Comparison of ENCODE assay signal across 14 cellular contexts in the genomic region with DNA sequence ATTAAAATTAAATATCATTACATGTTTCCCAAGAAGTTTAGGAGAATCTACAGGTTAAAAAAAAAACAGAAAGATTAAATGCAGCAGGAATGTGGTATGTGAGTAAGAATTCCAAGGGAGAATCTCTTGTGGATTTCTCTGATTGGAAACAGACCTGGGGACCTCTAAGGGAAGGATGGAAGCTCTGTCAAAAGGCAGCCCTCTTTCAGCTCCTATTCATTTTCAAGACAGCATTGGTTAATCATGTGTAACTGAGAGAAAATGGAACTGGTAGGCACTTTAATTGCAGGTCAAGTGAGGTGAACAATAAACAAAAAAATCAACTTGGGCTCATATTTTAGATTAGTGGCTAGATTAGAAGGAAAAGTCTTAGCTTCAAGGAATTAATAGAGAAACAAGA.
DNase-seq lines count a peak whose midpoint lies in the region; ATAC-seq lines count a peak whose summit lies in the region.
"Had no signal": no experiment of that assay in that cellular context is flagged by ENCODE, and none has a peak within 500 bp of the region (broad histone marks: within the 10 kb centered on the region; RNA-seq: fewer than 3 reads in every experiment).

No MANE protein-coding gene starts in this region.

- H3K9me3 Mint-ChIP-seq in activated T-cell treated with anti-CD3 and anti-CD28 coated beads, Interleukin-2, amount 50 U/mL, for 72 hours, result no peaks in the 10 kb centered on the region

- H3K36me3 Mint-ChIP-seq in activated T-cell treated with anti-CD3 and anti-CD28 coated beads, Interleukin-2, amount 50 U/mL, for 72 hours (ENCODE audit: insufficient read depth in 2 of 2), result peaks cover 0 to 2% of the 10 kb centered on the region in 2 donors

- H3K27ac Mint-ChIP-seq in activated T-cell treated with anti-CD3 and anti-CD28 coated beads, Interleukin-2, amount 50 U/mL, for 72 hours, result peak overlapping the region; percentile 79

- H3K4me1 Mint-ChIP-seq in activated T-cell treated with anti-CD3 and anti-CD28 coated beads, Interleukin-2, amount 50 U/mL, for 72 hours (ENCODE audit: low read depth), result peaks cover 8% of the 10 kb centered on the region

- H3K27me3 Mint-ChIP-seq in activated T-cell treated with anti-CD3 and anti-CD28 coated beads, Interleukin-2, amount 50 U/mL, for 72 hours (ENCODE audit: low read depth), result no peaks in the 10 kb centered on the region

- DNase-seq in activated T-cell treated with anti-CD3 and anti-CD28 coated beads, Interleukin-2, amount 50 U/mL, for 72 hours, result no peak
- no peak for DNase-seq in activated T-cell treated with anti-CD3 and anti-CD28 coated beads, Interleukin-2, amount 50 U/mL, for 1 hour
- peak; percentile 40 for DNase-seq in NCI-H748 treated with DMSO at 0.1 percent for 48 hours (lab: John Stamatoyannopoulos, UW)
- peak; percentile 61 for DNase-seq in fibroblast of peridontal ligament (ENCODE audit: extremely low read depth)
- no peak for DNase-seq in UCSD-AML1 (lab: John Stamatoyannopoulos, UW; ENCODE audit: unreplicated experiment)
- no peak for DNase-seq in NOMO-1 treated with dmso at 0.1 percent for 144 hours (lab: John Stamatoyannopoulos, UW; ENCODE audit: unreplicated experiment)
- DNase-seq: H7, KG1, NCI-H1436, NCI-H2227 treated with DMSO at 0.1 percent for 48 hours, NCI-H526 had no signal

- ATAC-seq in activated T-cell treated with anti-CD3 and anti-CD28 coated beads, Interleukin-2, amount 50 U/mL, for 72 hours (replicated peaks in 1 of 2), result no peak
- no peak for ATAC-seq in GM18868 (IDR thresholded peaks at IDR 0.05; ENCODE audit: unreplicated experiment)
- ATAC-seq: Panc1, Right ventricle myocardium inferior had no signal

- no peak overlapping the region for H3K4me3 Mint-ChIP-seq in activated T-cell treated with anti-CD3 and anti-CD28 coated beads, Interleukin-2, amount 50 U/mL, for 72 hours

Comparison
In these comparisons a context has a peak if more than half of its experiments do, and no peak if none do; other contexts are left out.
1. DNase-seq: peak in NCI-H748 treated with DMSO at 0.1 percent for 48 hours (single experiment) and fibroblast of peridontal ligament (single experiment); none in activated T-cell treated with anti-CD3 and anti-CD28 coated beads, Interleukin-2, amount 50 U/mL, for 72 hours (0 of 2), activated T-cell treated with anti-CD3 and anti-CD28 coated beads, Interleukin-2, amount 50 U/mL, for 1 hour (single experiment), UCSD-AML1 (single experiment) and NOMO-1 treated with dmso at 0.1 percent for 144 hours (single experiment).